In the genomic region with DNA sequence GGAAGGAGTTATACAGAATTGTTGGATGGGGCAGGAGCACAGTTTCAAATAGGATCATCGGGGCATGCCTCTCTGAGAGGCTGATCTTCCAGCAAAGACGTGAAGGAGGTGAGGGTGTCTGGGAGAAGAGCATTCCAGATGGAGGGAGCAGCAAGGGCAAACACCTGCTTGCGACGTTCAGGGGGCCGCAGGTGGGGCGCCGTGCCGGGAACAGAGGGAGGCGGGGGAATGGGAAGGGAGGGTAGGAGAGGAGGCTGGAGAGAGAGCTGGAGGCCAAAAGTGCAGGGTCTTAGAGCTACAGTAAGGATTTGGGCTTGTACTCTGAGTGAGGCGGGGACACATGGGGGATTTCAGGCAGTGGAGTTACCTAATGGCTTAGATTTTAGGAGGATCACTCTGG, we compare ENCODE assay signal across 30 cellular contexts. TPM values are rescaled to one million over a fixed set of nuclear protein-coding genes. Genes with fewer than 3 reads are reported as not detected.
"Had no signal": no experiment of that assay in that cellular context is flagged by ENCODE, and none has a peak within 500 bp of the region (broad histone marks: within the 10 kb centered on the region; RNA-seq: fewer than 3 reads in every experiment).

No MANE protein-coding gene starts in this region.

- H3K27ac Mint-ChIP-seq: activated CD4-positive, alpha-beta memory T cell treated with anti-CD3 and anti-CD28 coated beads for 36 hours; activated CD4-positive, alpha-beta T cell treated with anti-CD3 and anti-CD28 coated beads for 36 hours; activated CD4-positive, alpha-beta T cell treated with anti-CD3 and anti-CD28 coated beads, Interleukin-2, amount 10 ng/mL, durations not matched to agents 24 days and 14 days; activated CD8-positive, alpha-beta T cell treated with anti-CD3 and anti-CD28 coated beads, Interleukin-2, amount 10 ng/mL, durations not matched to agents 7 days and 5 days; activated naive CD4-positive, alpha-beta T cell treated with anti-CD3 and anti-CD28 coated beads, Interleukin-2, amount 10 ng/mL, durations not matched to agents 7 days and 5 days; activated T-cell treated with anti-CD3 and anti-CD28 coated beads, Interleukin-2, amount 50 U/mL, for 24 hours; activated T-cell treated with anti-CD3 and anti-CD28 coated beads, Interleukin-2, amount 50 U/mL, for 72 hours; dendritic cell treated with granulocyte-macrophage colony-stimulating factor and Interleukin-4, amounts not matched to agents 40 ng/mL and 50 ng/mL, for 4 days; endodermal cell had no signal

- H3K36me3 Mint-ChIP-seq: activated CD4-positive, alpha-beta memory T cell treated with anti-CD3 and anti-CD28 coated beads for 36 hours; activated naive CD4-positive, alpha-beta T cell treated with anti-CD3 and anti-CD28 coated beads, Interleukin-2, amount 10 ng/mL, durations not matched to agents 7 days and 5 days; activated naive CD4-positive, alpha-beta T cell treated with anti-CD3 and anti-CD28 coated beads, Interleukin-2, amount 50 U/mL, for 72 hours had no signal

- H3K27me3 Mint-ChIP-seq: activated CD4-positive, alpha-beta memory T cell treated with anti-CD3 and anti-CD28 coated beads for 36 hours; activated CD4-positive, alpha-beta T cell treated with anti-CD3 and anti-CD28 coated beads for 36 hours; activated T-cell treated with anti-CD3 and anti-CD28 coated beads, Interleukin-2, amount 50 U/mL, for 24 hours had no signal

- H3K4me3 Mint-ChIP-seq: activated CD4-positive, alpha-beta memory T cell treated with anti-CD3 and anti-CD28 coated beads for 36 hours; activated CD4-positive, alpha-beta T cell treated with anti-CD3 and anti-CD28 coated beads for 36 hours; activated CD4-positive, alpha-beta T cell treated with anti-CD3 and anti-CD28 coated beads, Interleukin-2, amount 10 ng/mL, durations not matched to agents 24 days and 14 days; activated CD8-positive, alpha-beta T cell treated with anti-CD3 and anti-CD28 coated beads, Interleukin-2, amount 10 ng/mL, durations not matched to agents 7 days and 5 days; activated naive CD4-positive, alpha-beta T cell treated with anti-CD3 and anti-CD28 coated beads, Interleukin-2, amount 10 ng/mL, durations not matched to agents 7 days and 5 days; activated T-cell treated with anti-CD3 and anti-CD28 coated beads, Interleukin-2, amount 50 U/mL, for 24 hours; activated T-cell treated with anti-CD3 and anti-CD28 coated beads, Interleukin-2, amount 50 U/mL, for 72 hours; central memory CD8-positive, alpha-beta T cell; dendritic cell treated with granulocyte-macrophage colony-stimulating factor and Interleukin-4, amounts not matched to agents 40 ng/mL and 50 ng/mL, for 4 days; endodermal cell had no signal

- ATAC-seq: activated CD4-positive, alpha-beta T cell treated with anti-CD3 and anti-CD28 coated beads for 36 hours; activated CD8-positive, alpha-beta T cell treated with anti-CD3 and anti-CD28 coated beads, Interleukin-2, amount 10 ng/mL, durations not matched to agents 7 days and 5 days; activated naive CD4-positive, alpha-beta T cell treated with anti-CD3 and anti-CD28 coated beads, Interleukin-2, amount 50 U/mL, for 72 hours; activated T-cell treated with anti-CD3 and anti-CD28 coated beads, Interleukin-2, amount 50 U/mL, for 72 hours; body of pancreas; foreskin keratinocyte; gastrocnemius medialis; heart left ventricle had no signal

- DNase-seq: activated CD4-positive, alpha-beta memory T cell treated with anti-CD3 and anti-CD28 coated beads for 36 hours; activated CD4-positive, alpha-beta T cell treated with anti-CD3 and anti-CD28 coated beads for 36 hours; activated CD4-positive, alpha-beta T cell treated with anti-CD3 and anti-CD28 coated beads, Interleukin-2, amount 10 ng/mL, durations not matched to agents 24 days and 14 days; activated CD4-positive, CD25-positive, alpha-beta regulatory T cell; activated CD4-positive, CD25-positive, alpha-beta regulatory T cell treated with anti-CD3 and anti-CD28 coated beads, Interleukin-2, amount 50 U/mL, for 72 hours; activated CD8-positive, alpha-beta T cell treated with anti-CD3 and anti-CD28 coated beads, Interleukin-2, amount 10 ng/mL, durations not matched to agents 7 days and 5 days; activated gamma-delta T cell; activated naive CD4-positive, alpha-beta T cell; activated naive CD4-positive, alpha-beta T cell treated with anti-CD3 and anti-CD28 coated beads, Interleukin-2, amount 10 ng/mL, durations not matched to agents 7 days and 5 days; activated T-cell treated with anti-CD3 and anti-CD28 coated beads for 4 hours; activated T-cell treated with anti-CD3 and anti-CD28 coated beads, Interleukin-2, amount 50 U/mL, for 24 hours; activated T-cell treated with anti-CD3 and anti-CD28 coated beads, Interleukin-2, amount 50 U/mL, for 72 hours; adrenal gland; amygdala; aorta; body of pancreas; dorsolateral prefrontal cortex; effector memory CD4-positive, alpha-beta T cell; endodermal cell; erythroblast; foreskin keratinocyte; gastrocnemius medialis; glutamatergic neuron; heart left ventricle; T-helper 2 cell had no signal

- H3K4me1 Mint-ChIP-seq: activated CD4-positive, alpha-beta T cell treated with anti-CD3 and anti-CD28 coated beads for 36 hours; activated CD4-positive, alpha-beta T cell treated with anti-CD3 and anti-CD28 coated beads, Interleukin-2, amount 10 ng/mL, durations not matched to agents 24 days and 14 days; activated naive CD4-positive, alpha-beta T cell treated with anti-CD3 and anti-CD28 coated beads, Interleukin-2, amount 10 ng/mL, durations not matched to agents 7 days and 5 days; central memory CD8-positive, alpha-beta T cell; endodermal cell had no signal

- H3K9me3 Mint-ChIP-seq: activated CD4-positive, alpha-beta memory T cell treated with anti-CD3 and anti-CD28 coated beads for 36 hours; activated CD4-positive, alpha-beta T cell treated with anti-CD3 and anti-CD28 coated beads, Interleukin-2, amount 10 ng/mL, durations not matched to agents 24 days and 14 days; activated naive CD4-positive, alpha-beta T cell treated with anti-CD3 and anti-CD28 coated beads, Interleukin-2, amount 10 ng/mL, durations not matched to agents 7 days and 5 days; activated naive CD4-positive, alpha-beta T cell treated with anti-CD3 and anti-CD28 coated beads, Interleukin-2, amount 50 U/mL, for 72 hours; activated T-cell treated with anti-CD3 and anti-CD28 coated beads, Interleukin-2, amount 50 U/mL, for 24 hours; activated T-cell treated with anti-CD3 and anti-CD28 coated beads, Interleukin-2, amount 50 U/mL, for 72 hours; central memory CD8-positive, alpha-beta T cell; dendritic cell treated with granulocyte-macrophage colony-stimulating factor and Interleukin-4, amounts not matched to agents 40 ng/mL and 50 ng/mL, for 4 days had no signal

RNA-seq across cellular contexts. Expression of gene APOL5, which starts 13.6 kb away (rescaled TPM):
- total RNA-seq: activated CD4-positive, alpha-beta memory T cell treated with anti-CD3 and anti-CD28 coated beads for 36 hours; activated CD4-positive, alpha-beta T cell treated with anti-CD3 and anti-CD28 coated beads for 36 hours; activated CD4-positive, alpha-beta T cell treated with anti-CD3 and anti-CD28 coated beads, Interleukin-2, amount 10 ng/mL, durations not matched to agents 24 days and 14 days; activated CD8-positive, alpha-beta T cell treated with anti-CD3 and anti-CD28 coated beads, Interleukin-2, amount 10 ng/mL, durations not matched to agents 7 days and 5 days; activated naive CD4-positive, alpha-beta T cell treated with anti-CD3 and anti-CD28 coated beads, Interleukin-2, amount 50 U/mL, for 72 hours; activated T-cell treated with anti-CD3 and anti-CD28 coated beads, Interleukin-2, amount 50 U/mL, for 72 hours; adrenal gland; aorta; body of pancreas; cerebellum; endodermal cell; foreskin keratinocyte; heart left ventricle; T-helper 1 cell treated with Interleukin-12 subunit alpha and Interleukin-12 subunit beta and Interleukin-4 antibody, amounts not matched to agents 30 ng/mL and 1 ng/mL, for 36 hours had no signal
